Comparison of ENCODE assay signal across 25 cellular contexts in genomic region chr1:95716097-95716496, GRCh38.
"Had no signal": no experiment of that assay in that cellular context is flagged by ENCODE, and none has a peak within 500 bp of the region (broad histone marks: within the 10 kb centered on the region; RNA-seq: fewer than 3 reads in every experiment).

No MANE protein-coding gene starts in this region.

- H3K4me1 ChIP-seq: ascending aorta, esophagus squamous epithelium had no signal

- ATAC-seq: activated CD4-positive, CD25-positive, alpha-beta regulatory T cell treated with anti-CD3 and anti-CD28 coated beads, Interleukin-2, amount 50 U/mL, for 24 hours; activated CD8-positive, alpha-beta T cell treated with anti-CD3 and anti-CD28 coated beads for 36 hours; activated T-cell treated with anti-CD3 and anti-CD28 coated beads, Interleukin-2, amount 50 U/mL, for 4 hours; activated T-helper 17 cell treated with anti-CD3 and anti-CD28 coated beads, Interleukin-2, amount 50 U/mL, for 72 hours; effector memory CD8-positive, alpha-beta T cell; T-helper 17 cell had no signal

- H3K27ac ChIP-seq: ascending aorta, epithelial cell of prostate, esophagus squamous epithelium, WERI-Rb-1 had no signal

- H3K9me3 ChIP-seq: ascending aorta, esophagus squamous epithelium had no signal

- DNase-seq: activated B cell treated with CpG ODN at 0.5 μM for 24 hours; activated CD4-positive, alpha-beta T cell treated with anti-CD3 and anti-CD28 coated beads for 48 hours; activated CD4-positive, alpha-beta T cell treated with anti-CD3 and anti-CD28 coated beads, Interleukin-2, amount 50 U/mL, for 1 hour; activated CD4-positive, alpha-beta T cell treated with anti-CD3 and anti-CD28 coated beads, Interleukin-2, amount 50 U/mL, for 48 hours; activated CD8-positive, alpha-beta memory T cell treated with anti-CD3 and anti-CD28 coated beads for 24 hours; activated CD8-positive, alpha-beta T cell treated with anti-CD3 and anti-CD28 coated beads for 36 hours; activated effector memory CD4-positive, alpha-beta T cell treated with Interleukin-2 at 50 U/mL for 16 hours; activated naive CD4-positive, alpha-beta T cell treated with anti-CD3 and anti-CD28 coated beads for 36 hours; activated naive CD8-positive, alpha-beta T cell treated with anti-CD3 and anti-CD28 coated beads, Interleukin-2, amount 10 ng/mL, durations not matched to agents 7 days and 5 days; activated T-cell treated with anti-CD3 and anti-CD28 coated beads, Interleukin-2, amount 50 U/mL, for 4 hours; caudate nucleus; cortex of kidney; dermis blood vessel endothelial cell; effector CD4-positive, alpha-beta T cell; effector memory CD8-positive, alpha-beta T cell; esophagus squamous epithelium; head of caudate nucleus; T-helper 1 cell; T-helper 17 cell; T1000; WERI-Rb-1 had no signal

- H3K36me3 ChIP-seq: ascending aorta, esophagus squamous epithelium, WERI-Rb-1 had no signal

- H3K27me3 ChIP-seq: ascending aorta, esophagus squamous epithelium had no signal

- H3K4me3 ChIP-seq: ascending aorta, esophagus squamous epithelium had no signal
